ENCODE assay signal across 17 cellular contexts in genomic region chr6:11397622-11398450, GRCh38.
"Had no signal": no experiment of that assay in that cellular context is flagged by ENCODE, and none has a peak within 500 bp of the region (broad histone marks: within the 10 kb centered on the region; RNA-seq: fewer than 3 reads in every experiment).

No MANE protein-coding gene starts in this region.

- H3K27ac Mint-ChIP-seq: activated CD4-positive, alpha-beta T cell treated with anti-CD3 and anti-CD28 coated beads for 36 hours; activated CD8-positive, alpha-beta T cell treated with anti-CD3 and anti-CD28 coated beads for 36 hours; activated T-helper 1 cell treated with anti-CD3 and anti-CD28 coated beads, Interleukin-12 subunit alpha, Interleukin-12 subunit beta, Interleukin-2, Interleukin-4 antibody, amounts not matched to agents 30 ng/mL and 10 ng/mL and 1 ng/mL, durations not matched to agents 14 hours and 24 hours and 36 hours; stimulated activated naive CD8-positive, alpha-beta T cell treated with anti-CD3 and anti-CD28 coated beads, Interleukin-15, Interleukin-2, amounts not matched to agents 100 ng/mL and 50 ng/mL, for 24 hours had no signal

- ATAC-seq: activated CD4-positive, alpha-beta T cell treated with anti-CD3 and anti-CD28 coated beads for 36 hours; activated CD8-positive, alpha-beta T cell treated with anti-CD3 and anti-CD28 coated beads for 36 hours; esophagus mucosa had no signal

- H3K4me1 Mint-ChIP-seq: activated CD4-positive, alpha-beta T cell treated with anti-CD3 and anti-CD28 coated beads for 36 hours; nephron had no signal

- H3K9me3 ChIP-seq: testis had no signal

- FAIRE-seq: astrocyte, endometrium had no signal

- DNase-seq: activated CD4-positive, alpha-beta T cell treated with anti-CD3 and anti-CD28 coated beads for 36 hours; activated CD8-positive, alpha-beta memory T cell treated with anti-CD3 and anti-CD28 coated beads, Interleukin-2, amount 50 U/mL, for 48 hours; activated CD8-positive, alpha-beta T cell treated with anti-CD3 and anti-CD28 coated beads for 36 hours; activated naive CD4-positive, alpha-beta T cell treated with Interleukin-2 at 50 U/mL for 16 hours; dorsolateral prefrontal cortex; left colon; mammary epithelial cell; stimulated activated CD4-positive, alpha-beta T cell treated with anti-CD3 and anti-CD28 coated beads, Interleukin-4, amount 100 ng/mL, for 1 hour; stimulated activated CD8-positive, alpha-beta memory T cell treated with anti-CD3 and anti-CD28 coated beads, Interleukin-4, amount 100 ng/mL, for 48 hours; testis; WERI-Rb-1 had no signal

- H3K27ac ChIP-seq: dorsolateral prefrontal cortex, testis, WERI-Rb-1 had no signal

- H3K36me3 ChIP-seq: WERI-Rb-1 had no signal

- H3K27me3 ChIP-seq: testis had no signal

- H3K4me3 Mint-ChIP-seq: activated CD4-positive, alpha-beta T cell treated with anti-CD3 and anti-CD28 coated beads for 36 hours; activated CD8-positive, alpha-beta T cell treated with anti-CD3 and anti-CD28 coated beads for 36 hours; activated T-helper 1 cell treated with anti-CD3 and anti-CD28 coated beads, Interleukin-12 subunit alpha, Interleukin-12 subunit beta, Interleukin-2, Interleukin-4 antibody, amounts not matched to agents 30 ng/mL and 10 ng/mL and 1 ng/mL, durations not matched to agents 14 hours and 24 hours and 36 hours; nephron; stimulated activated naive CD8-positive, alpha-beta T cell treated with anti-CD3 and anti-CD28 coated beads, Interleukin-15, Interleukin-2, amounts not matched to agents 100 ng/mL and 50 ng/mL, for 24 hours had no signal

- H3K4me3 ChIP-seq: dorsolateral prefrontal cortex, testis had no signal

- H3K4me1 ChIP-seq: testis had no signal
